17 cellular contexts compared by ENCODE assay signal in the genomic region with DNA sequence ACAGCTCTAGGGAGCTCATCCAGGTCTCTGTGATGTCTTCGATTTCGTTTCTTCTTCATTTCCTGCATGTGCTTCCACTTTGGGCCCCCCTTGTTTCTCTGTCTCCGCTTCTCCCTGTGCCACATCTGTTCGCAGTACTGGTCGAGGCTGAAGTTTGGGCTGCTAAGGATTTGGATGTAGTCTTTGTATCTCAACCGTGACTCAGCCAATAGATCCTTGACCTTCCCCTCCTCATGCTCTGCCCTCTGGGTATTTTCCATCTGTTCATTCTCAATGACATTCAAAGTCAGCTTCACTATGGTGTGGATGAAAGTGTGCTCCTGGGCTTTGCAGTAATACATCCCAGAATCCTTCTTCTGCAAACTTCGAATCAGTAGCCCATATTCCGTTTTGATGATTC.
DNase-seq lines count a peak whose midpoint lies in the region; ATAC-seq, FAIRE-seq and TF ChIP-seq lines count a peak whose summit lies in the region.
"Had no signal": no experiment of that assay in that cellular context is flagged by ENCODE, and none has a peak within 500 bp of the region (broad histone marks: within the 10 kb centered on the region; RNA-seq: fewer than 3 reads in every experiment).

No MANE protein-coding gene starts in this region.

- peaks cover 1% of the 10 kb centered on the region for H3K9me3 Mint-ChIP-seq in nephron progenitor cell
- H3K9me3 Mint-ChIP-seq: CD4-positive, alpha-beta T cell had no signal

- 91 to 92% methylated on average over 8 of the region's 8 CpGs for WGBS in thyroid gland, 2 donors

- no peaks in the 10 kb centered on the region for H3K27me3 Mint-ChIP-seq in nephron progenitor cell (ENCODE audit: low read depth, poor library complexity)
- H3K27me3 Mint-ChIP-seq: B cell; CD4-positive, alpha-beta T cell had no signal

- H3K4me1 Mint-ChIP-seq in nephron progenitor cell: peaks cover 15% of the 10 kb centered on the region
- H3K4me1 Mint-ChIP-seq: B cell had no signal

- TF ChIP-seq CTCF in nephron progenitor cell (IDR thresholded peaks at IDR 0.05): no peak
- TF ChIP-seq CTCF in thyroid gland (IDR thresholded peaks at IDR 0.05): no peak

- H3K27me3 ChIP-seq in thyroid gland: no peaks in the 10 kb centered on the region

- intact Hi-C loops in thyroid gland (cut with DNase I): no loop called here

- peak; percentile 94 for DNase-seq in DMS 273 treated with DMSO at 0.1 percent for 48 hours (lab: John Stamatoyannopoulos, UW)
- peak; percentile 79 to 88 for DNase-seq in NCI-H524 (lab: John Stamatoyannopoulos, UW)
- DNase-seq in SK-MEL-5 (ENCODE audit: low read depth, low spot score): peak; percentile 91
- DNase-seq in nephron progenitor cell: no peak
- no peak for DNase-seq in H54 (ENCODE audit: insufficient read length, low spot score)
- no peak for DNase-seq in SKM-1 treated with dmso at 0.1 percent for 144 hours (lab: John Stamatoyannopoulos, UW; ENCODE audit: unreplicated experiment)
- no peak for DNase-seq in thyroid gland
- DNase-seq: C1 segment of cervical spinal cord; Calu3; CD4-positive, alpha-beta T cell; DMS153; GM23248 had no signal

- TF ChIP-seq POLR2A in H54 (IDR thresholded peaks at IDR 0.05; ENCODE audit: low read depth, low read length): no peak
- TF ChIP-seq POLR2A in thyroid gland (IDR thresholded peaks at IDR 0.05): no peak

- no peaks in the 10 kb centered on the region for H3K4me1 ChIP-seq in thyroid gland

- H3K27ac Mint-ChIP-seq in nephron progenitor cell: peak overlapping the region; percentile 64
- H3K27ac Mint-ChIP-seq: B cell; CD4-positive, alpha-beta T cell had no signal

- no peaks in the 10 kb centered on the region for H3K9me3 ChIP-seq in thyroid gland

- H3K4me3 ChIP-seq in thyroid gland (replicated peaks in 1 of 3): no peak overlapping the region
- H3K4me3 ChIP-seq: GM23248 had no signal

- H3K36me3 Mint-ChIP-seq in nephron progenitor cell (ENCODE audit: low read depth): peaks cover 29% of the 10 kb centered on the region

- in situ Hi-C loops in SK-MEL-5 (cut with HindIII; ENCODE audit: low pct_unique_long_range_greater_than_20kb, low sequenced_read_pairs): no loop called here

- no peaks in the 10 kb centered on the region for H3K36me3 ChIP-seq in thyroid gland

- no peak overlapping the region for H3K27ac ChIP-seq in thyroid gland
- H3K27ac ChIP-seq: GM23248 had no signal

- no peak for ATAC-seq in HG02759 (IDR thresholded peaks at IDR 0.05; ENCODE audit: unreplicated experiment)

- FAIRE-seq in H54 (lab: Jason Lieb, UNC): no peak
- FAIRE-seq: A204.1, HepG2, HTR-8/SVneo had no signal

- H3K4me3 Mint-ChIP-seq in nephron progenitor cell: no peak overlapping the region
- H3K4me3 Mint-ChIP-seq: B cell; CD4-positive, alpha-beta T cell had no signal

Comparison
In these comparisons a context has a peak if more than half of its experiments do, and no peak if none do; other contexts are left out.
1. DNase-seq: peak in DMS 273 treated with DMSO at 0.1 percent for 48 hours (single experiment), NCI-H524 (2 of 2) and SK-MEL-5 (single experiment); none in nephron progenitor cell (single experiment), H54 (single experiment), SKM-1 treated with dmso at 0.1 percent for 144 hours (single experiment) and thyroid gland (0 of 2).